In genomic region chr1:155062702-155063411, GRCh38 we compare ENCODE assay signal across 8 cellular contexts. TPM values are rescaled to one million over a fixed set of nuclear protein-coding genes. Genes with fewer than 3 reads are reported as not detected.
DNase-seq lines count a peak whose midpoint lies in the region; ATAC-seq and TF ChIP-seq lines count a peak whose summit lies in the region.

No MANE protein-coding gene starts in this region.

- intact Hi-C loops in breast epithelium (cut with DNase I; ENCODE audit: low total_unique reads) (loop anchor here (10.0 kb wide), 1 partner anchor 108 kb away; the partner anchor contains the start of gene PBXIP1), left colon (cut with DNase I, micrococcal nuclease) (no loop called here)

- no peaks in the 10 kb centered on the region for H3K9me3 ChIP-seq in breast epithelium

- DNase-seq in DMS53 (lab: John Stamatoyannopoulos, UW) (peak; percentile 90), HuH-7 (ENCODE audit: low spot score) (peak; percentile 96), T-helper 2 cell (peak in 3 of 5 experiments; percentile 60 to 77 (median 67)), breast epithelium (ENCODE audit: low spot score in 2 of 2) (peak in 1 of 2 donors; percentile 69), left colon (peak; percentile 74 to 85), OCI-M2 (lab: John Stamatoyannopoulos, UW; ENCODE audit: unreplicated experiment) (no peak)
- DNase-seq in stimulated activated CD4-positive, alpha-beta T cell treated with anti-CD3 and anti-CD28 coated beads, TNF-alpha, amount 100 ng/mL, for 4 hours (ENCODE audit: low read depth in 3 of 3) = peak in 2 of 3 experiments; percentile 56 to 67

- H3K36me3 ChIP-seq in breast epithelium = no peaks in the 10 kb centered on the region

- H3K27me3 ChIP-seq in breast epithelium = no peaks in the 10 kb centered on the region

- ATAC-seq in left colon (peak; percentile 64), GM21423 (IDR thresholded peaks at IDR 0.05; ENCODE audit: unreplicated experiment) (no peak)

- H3K4me3 ChIP-seq in breast epithelium = peak overlapping the region; percentile 68 to 90 (median 81)

- peak; percentile 64 to 93 (median 66) for TF ChIP-seq CTCF in breast epithelium (IDR thresholded peaks at IDR 0.05)

- no peak for TF ChIP-seq POLR2A in breast epithelium (IDR thresholded peaks at IDR 0.05)

- peak overlapping the region; percentile 85 to 92 for H3K27ac ChIP-seq in breast epithelium

- peaks cover 14 to 15% of the 10 kb centered on the region in 2 donors for H3K4me1 ChIP-seq in breast epithelium

RNA-seq across cellular contexts. Expression of gene EFNA4, which starts 0.7 kb away (rescaled TPM):
- total RNA-seq in breast epithelium (10 to 100 TPM in 2 of 3 donors, 1 to 10 TPM in 1; 4.8 to 26.6 (median 23.9) TPM), left colon (10 to 100 TPM; 23.0 to 33.5 TPM)

RNA-seq across cellular contexts. Expression of gene ADAM15, which starts 11.7 kb away (rescaled TPM):
- total RNA-seq in breast epithelium (100 to 1,000 TPM in 2 of 3 donors, 10 to 100 TPM in 1; 97.8 to 155 (median 109) TPM), left colon (100 to 1,000 TPM in 1 of 2 donors, 10 to 100 TPM in 1; 88.9 to 160 TPM)

RNA-seq across cellular contexts. Expression of gene EFNA3, which starts 15.8 kb away (rescaled TPM):
- total RNA-seq in breast epithelium (1 to 10 TPM; 1.6 to 7.2 (median 6.6) TPM), left colon (10 to 100 TPM in 1 of 2 donors, 1 to 10 TPM in 1; 7.7 to 23.1 TPM)

RNA-seq across cellular contexts. Expression of gene DCST1, which starts 29.2 kb away (rescaled TPM):
- total RNA-seq in breast epithelium (under 1 TPM; 0.16 to 0.66 (median 0.44) TPM), left colon (under 1 TPM in 1 of 2 donors, not detected in 1; 0.21 TPM)

RNA-seq across cellular contexts. Expression of gene DCST2, which starts 29.3 kb away (rescaled TPM):
- 1 to 10 TPM in 2 of 3 donors, under 1 TPM in 1; 0.48 to 4.4 (median 3.3) TPM for total RNA-seq in breast epithelium
- 1 to 10 TPM; 1.5 to 3.6 TPM for total RNA-seq in left colon
